In genomic region chr20:53959849-53960585, GRCh38 we compare ENCODE assay signal across 17 cellular contexts.
DNase-seq lines count a peak whose midpoint lies in the region; ATAC-seq, FAIRE-seq and TF ChIP-seq lines count a peak whose summit lies in the region.
"Had no signal": no experiment of that assay in that cellular context is flagged by ENCODE, and none has a peak within 500 bp of the region (broad histone marks: within the 10 kb centered on the region; RNA-seq: fewer than 3 reads in every experiment).

No MANE protein-coding gene starts in this region.

- no peaks in the 10 kb centered on the region for H3K79me2 ChIP-seq in astrocyte (ENCODE audit: insufficient read depth, low read length)

- intact Hi-C loops in heart left ventricle (cut with DNase I): loop anchor here in 1 of 10 donors (5.0 kb wide), 1 partner anchor 102 kb away; no protein-coding TSS in a partner anchor
- intact Hi-C loops in CD14-positive monocyte (cut with micrococcal nuclease): no loop called here

- H2AFZ ChIP-seq in astrocyte (ENCODE audit: low read depth, low read length): peak overlapping the region; percentile 19

- no peaks in the 10 kb centered on the region for H3K27me3 Mint-ChIP-seq in astrocyte (ENCODE audit: low read depth, unreplicated experiment)
- H3K27me3 Mint-ChIP-seq in CD14-positive monocyte (ENCODE audit: low read depth in 3 of 3): peaks cover 0 to 1% (median 1%) of the 10 kb centered on the region in 3 donors

- H3K36me3 ChIP-seq in astrocyte (ENCODE audit: insufficient read depth, low read length): no peaks in the 10 kb centered on the region
- H3K36me3 ChIP-seq in heart left ventricle: no peaks in the 10 kb centered on the region
- no peaks in the 10 kb centered on the region for H3K36me3 ChIP-seq in subcutaneous abdominal adipose tissue (ENCODE audit: control insufficient read depth in 5 of 5, insufficient read depth in 5 of 5, low read length in 5 of 5)

- no peaks in the 10 kb centered on the region for H3K9me3 ChIP-seq in astrocyte (ENCODE audit: insufficient read depth, low read depth, low read length)
- peaks cover 0 to 4% (median 0%) of the 10 kb centered on the region in 12 donors for H3K9me3 ChIP-seq in heart left ventricle
- no peaks in the 10 kb centered on the region for H3K9me3 ChIP-seq in subcutaneous abdominal adipose tissue (ENCODE audit: control insufficient read depth in 5 of 5, low read length in 5 of 5)

- H4K20me1 ChIP-seq in astrocyte (ENCODE audit: insufficient read depth, low read length): no peaks in the 10 kb centered on the region

- no peak overlapping the region for H3K4me3 ChIP-seq in astrocyte (ENCODE audit: insufficient read depth, low read depth, low read length)
- peak overlapping the region in 2 of 12 donors; percentile 7 to 18 for H3K4me3 ChIP-seq in heart left ventricle
- peak overlapping the region in 3 of 5 donors; percentile 31 to 45 (median 37) for H3K4me3 ChIP-seq in subcutaneous abdominal adipose tissue (ENCODE audit: low read depth in 1 of 5, low read length in 5 of 5)

- H3K9ac ChIP-seq in astrocyte (ENCODE audit: low read length) (no peak overlapping the region), subcutaneous abdominal adipose tissue (ENCODE audit: low read length in 5 of 5) (peak overlapping the region in 3 of 5 donors; percentile 30 to 57 (median 51))

- H3K36me3 Mint-ChIP-seq in astrocyte (ENCODE audit: low read depth, unreplicated experiment): no peaks in the 10 kb centered on the region
- H3K36me3 Mint-ChIP-seq in CD14-positive monocyte: no peaks in the 10 kb centered on the region

- H3K4me2 ChIP-seq in astrocyte (ENCODE audit: low read length): peak overlapping the region; percentile 17

- H3K9me3 Mint-ChIP-seq in astrocyte (ENCODE audit: unreplicated experiment) (no peaks in the 10 kb centered on the region), CD14-positive monocyte (peaks cover 0 to 4% (median 0%) of the 10 kb centered on the region in 7 donors)
- H3K9me3 Mint-ChIP-seq: stimulated activated naive CD8-positive, alpha-beta T cell treated with anti-CD3 and anti-CD28 coated beads, Interleukin-15, Interleukin-2, amounts not matched to agents 100 ng/mL and 50 ng/mL, for 24 hours had no signal

- no peak overlapping the region for H3K27ac ChIP-seq in astrocyte (ENCODE audit: low read depth, low read length)
- H3K27ac ChIP-seq in heart left ventricle: peak overlapping the region in 6 of 12 donors; percentile 0 to 56 (median 26)
- peak overlapping the region; percentile 90 for H3K27ac ChIP-seq in subcutaneous abdominal adipose tissue (ENCODE audit: low read depth, low read length)

- DNase-seq in HPDE6-E6E7 (ENCODE audit: extremely low spot score) (peak; percentile 60), astrocyte (ENCODE audit: low read depth) (peak; percentile 31), heart left ventricle (peak in 1 of 5 donors; percentile 26), CD14-positive monocyte (ENCODE audit: low spot score) (no peak), dermis blood vessel endothelial cell (no peak)
- DNase-seq: activated CD8-positive, alpha-beta T cell treated with anti-CD3 and anti-CD28 coated beads for 36 hours; activated naive CD4-positive, alpha-beta T cell; GF-D8; NCI-H510A treated with DMSO at 0.1 percent for 48 hours; retina had no signal

- TF ChIP-seq CTCF in astrocyte (IDR thresholded peaks at IDR 0.05; ENCODE audit: insufficient read depth, low read depth, low read length) (no peak), heart left ventricle (IDR thresholded peaks at IDR 0.05) (no peak), CD14-positive monocyte (IDR thresholded peaks at IDR 0.05) (no peak)

- ATAC-seq in heart left ventricle: peak in 3 of 4 donors; percentile 54 to 83 (median 72)
- no peak for ATAC-seq in GM21381 (IDR thresholded peaks at IDR 0.05; ENCODE audit: unreplicated experiment)
- ATAC-seq in GM18907 (IDR thresholded peaks at IDR 0.05; ENCODE audit: unreplicated experiment): no peak
- ATAC-seq: activated CD8-positive, alpha-beta T cell treated with anti-CD3 and anti-CD28 coated beads for 36 hours; esophagus mucosa; HCT116 had no signal

- H3K27ac Mint-ChIP-seq in astrocyte (ENCODE audit: unreplicated experiment) (no peak overlapping the region), CD14-positive monocyte (no peak overlapping the region)
- H3K27ac Mint-ChIP-seq: activated CD8-positive, alpha-beta T cell treated with anti-CD3 and anti-CD28 coated beads for 36 hours; stimulated activated naive CD8-positive, alpha-beta T cell treated with anti-CD3 and anti-CD28 coated beads, Interleukin-15, Interleukin-2, amounts not matched to agents 100 ng/mL and 50 ng/mL, for 24 hours had no signal

- H3K4me3 Mint-ChIP-seq in astrocyte (ENCODE audit: unreplicated experiment): no peak overlapping the region
- no peak overlapping the region for H3K4me3 Mint-ChIP-seq in CD14-positive monocyte
- H3K4me3 Mint-ChIP-seq: activated CD8-positive, alpha-beta T cell treated with anti-CD3 and anti-CD28 coated beads for 36 hours; stimulated activated naive CD8-positive, alpha-beta T cell treated with anti-CD3 and anti-CD28 coated beads, Interleukin-15, Interleukin-2, amounts not matched to agents 100 ng/mL and 50 ng/mL, for 24 hours had no signal

- TF ChIP-seq POLR2A in heart left ventricle (IDR thresholded peaks at IDR 0.05): no peak

- H3K4me1 ChIP-seq in astrocyte (ENCODE audit: insufficient read depth, low read length) (peaks cover 6% of the 10 kb centered on the region), heart left ventricle (peaks cover 0 to 9% (median 0%) of the 10 kb centered on the region in 12 donors), subcutaneous abdominal adipose tissue (ENCODE audit: control insufficient read depth in 5 of 5, insufficient read depth in 5 of 5, low read length in 5 of 5) (peaks cover 7 to 41% (median 17%) of the 10 kb centered on the region in 5 donors)

- no peaks in the 10 kb centered on the region for H3K27me3 ChIP-seq in astrocyte (ENCODE audit: insufficient read depth, low read length)
- H3K27me3 ChIP-seq in heart left ventricle: no peaks in the 10 kb centered on the region
- no peaks in the 10 kb centered on the region for H3K27me3 ChIP-seq in subcutaneous abdominal adipose tissue (ENCODE audit: control insufficient read depth in 5 of 5, insufficient read depth in 4 of 5, low read length in 5 of 5)

- 57 to 70% (median 60%) methylated on average over 7 of the region's 7 CpGs for WGBS in heart left ventricle, 4 donors

- FAIRE-seq in astrocyte (lab: Jason Lieb, UNC): peak; percentile 83
- FAIRE-seq: keratinocyte had no signal

- H3K4me1 Mint-ChIP-seq in astrocyte (ENCODE audit: low read depth, unreplicated experiment) (peaks cover 5% of the 10 kb centered on the region), CD14-positive monocyte (peaks cover 2% of the 10 kb centered on the region)

Comparison
In these comparisons a context has a peak if more than half of its experiments do, and no peak if none do; other contexts are left out.
1. DNase-seq: peak in HPDE6-E6E7 (single experiment) and astrocyte (single experiment); none in CD14-positive monocyte (single experiment) and dermis blood vessel endothelial cell (single experiment).
2. ATAC-seq: peak in heart left ventricle (3 of 4); none in GM21381 (single experiment) and GM18907 (single experiment).